ENCODE assay signal across 14 cellular contexts in genomic region chr3:117084739-117085270, GRCh38.
DNase-seq lines count a peak whose midpoint lies in the region; ATAC-seq and TF ChIP-seq lines count a peak whose summit lies in the region.
"Had no signal": no experiment of that assay in that cellular context is flagged by ENCODE, and none has a peak within 500 bp of the region (broad histone marks: within the 10 kb centered on the region; RNA-seq: fewer than 3 reads in every experiment).

No MANE protein-coding gene starts in this region.

- intact Hi-C loops in right cardiac atrium (cut with DNase I), result no loop called here
- intact Hi-C loops in activated CD4-positive, alpha-beta memory T cell treated with anti-CD3 and anti-CD28 coated beads for 36 hours (cut with micrococcal nuclease), result no loop called here

- TF ChIP-seq CTCF in AG10803 (conservative IDR thresholded peaks at IDR 0.05; ENCODE audit: low read length) (no peak), fibroblast of mammary gland (conservative IDR thresholded peaks at IDR 0.05; ENCODE audit: control insufficient read depth, insufficient read depth, low read depth, low read length) (no peak)

- H3K9ac ChIP-seq in adipocyte (ENCODE audit: low read length), result peak overlapping the region; percentile 21

- H3K4me3 Mint-ChIP-seq in activated CD4-positive, alpha-beta memory T cell treated with anti-CD3 and anti-CD28 coated beads for 36 hours, result no peak overlapping the region
- H3K4me3 Mint-ChIP-seq: CD8-positive, alpha-beta memory T cell had no signal

- no peak for ATAC-seq in right cardiac atrium
- ATAC-seq: GM12878 had no signal

- no peaks in the 10 kb centered on the region for H3K36me3 Mint-ChIP-seq in activated CD4-positive, alpha-beta memory T cell treated with anti-CD3 and anti-CD28 coated beads for 36 hours
- H3K36me3 Mint-ChIP-seq: CD8-positive, alpha-beta memory T cell had no signal

- POLR2A ChIA-PET in activated CD4-positive, alpha-beta memory T cell treated with anti-CD3 and anti-CD28 coated beads for 36 hours (lab: Charles Lee), result no interaction called here

- no peaks in the 10 kb centered on the region for H3K36me3 ChIP-seq in adipocyte (ENCODE audit: control insufficient read depth, insufficient read depth, low read length, severe bottlenecking)
- H3K36me3 ChIP-seq: BE2C, HAP-1 had no signal

- H3K4me1 Mint-ChIP-seq in activated CD4-positive, alpha-beta memory T cell treated with anti-CD3 and anti-CD28 coated beads for 36 hours (ENCODE audit: low read depth), result no peaks in the 10 kb centered on the region
- H3K4me1 Mint-ChIP-seq: CD8-positive, alpha-beta memory T cell had no signal

- H3K9me3 ChIP-seq in adipocyte (ENCODE audit: control insufficient read depth, low read length) (no peaks in the 10 kb centered on the region), right cardiac atrium (ENCODE audit: control insufficient read depth, low read length) (no peaks in the 10 kb centered on the region)
- H3K9me3 ChIP-seq: BE2C, Caco-2, HAP-1 had no signal

- no peaks in the 10 kb centered on the region for H3K9me3 Mint-ChIP-seq in activated CD4-positive, alpha-beta memory T cell treated with anti-CD3 and anti-CD28 coated beads for 36 hours

- DNase-seq in AG10803 (ENCODE audit: low read depth), result peak; percentile 5
- DNase-seq in NCI-H82 (lab: John Stamatoyannopoulos, UW), result peak; percentile 58
- peak; percentile 27 for DNase-seq in adipocyte (ENCODE audit: low read depth)
- peak; percentile 12 for DNase-seq in fibroblast of mammary gland (ENCODE audit: low read depth)
- no peak for DNase-seq in right cardiac atrium
- no peak for DNase-seq in activated CD4-positive, alpha-beta memory T cell treated with anti-CD3 and anti-CD28 coated beads for 36 hours
- DNase-seq in NCI-H1417 treated with DMSO at 0.1 percent for 48 hours (lab: John Stamatoyannopoulos, UW), result no peak
- DNase-seq: BE2C; Caco-2; CD8-positive, alpha-beta memory T cell; DMS53; GOT3 had no signal

- H3K4me1 ChIP-seq in adipocyte (ENCODE audit: control insufficient read depth, insufficient read depth, low read length) (no peaks in the 10 kb centered on the region), right cardiac atrium (ENCODE audit: control insufficient read depth, insufficient read depth, low read length) (no peaks in the 10 kb centered on the region)
- H3K4me1 ChIP-seq: Caco-2 had no signal

- CTCF ChIA-PET in activated CD4-positive, alpha-beta memory T cell treated with anti-CD3 and anti-CD28 coated beads for 36 hours (lab: Charles Lee), result no interaction called here

- H3K27me3 Mint-ChIP-seq in activated CD4-positive, alpha-beta memory T cell treated with anti-CD3 and anti-CD28 coated beads for 36 hours, result no peaks in the 10 kb centered on the region
- H3K27me3 Mint-ChIP-seq: CD8-positive, alpha-beta memory T cell had no signal

- 11% methylated on average over 3 of the region's 3 CpGs for WGBS in right cardiac atrium

- H3K27me3 ChIP-seq in adipocyte (replicated peaks; ENCODE audit: control insufficient read depth, insufficient read depth, low read length), result no peaks in the 10 kb centered on the region
- no peaks in the 10 kb centered on the region for H3K27me3 ChIP-seq in right cardiac atrium (ENCODE audit: control insufficient read depth, insufficient read depth)
- H3K27me3 ChIP-seq: BE2C had no signal

- H3K27ac Mint-ChIP-seq in activated CD4-positive, alpha-beta memory T cell treated with anti-CD3 and anti-CD28 coated beads for 36 hours, result no peak overlapping the region
- H3K27ac Mint-ChIP-seq: CD8-positive, alpha-beta memory T cell had no signal

- H3K27ac ChIP-seq in right cardiac atrium (ENCODE audit: low read length), result no peak overlapping the region

- no peak overlapping the region for H3K4me3 ChIP-seq in AG10803 (ENCODE audit: low read length)
- H3K4me3 ChIP-seq in adipocyte (ENCODE audit: low read length), result no peak overlapping the region
- no peak overlapping the region for H3K4me3 ChIP-seq in fibroblast of mammary gland (ENCODE audit: control insufficient read depth, low read depth, low read length)
- H3K4me3 ChIP-seq in right cardiac atrium (ENCODE audit: low read length), result no peak overlapping the region
- H3K4me3 ChIP-seq: GM12878, HAP-1 had no signal

Comparison
In these comparisons a context has a peak if more than half of its experiments do, and no peak if none do; other contexts are left out.
1. DNase-seq: peak in AG10803 (single experiment), NCI-H82 (single experiment), adipocyte (single experiment) and fibroblast of mammary gland (single experiment); none in right cardiac atrium (0 of 3), activated CD4-positive, alpha-beta memory T cell treated with anti-CD3 and anti-CD28 coated beads for 36 hours (single experiment) and NCI-H1417 treated with DMSO at 0.1 percent for 48 hours (single experiment).